ENCODE assay signal across 1 cellular context in genomic region chr7:76029682-76030081, GRCh38.
TF ChIP-seq lines count a peak whose summit lies in the region.

No MANE protein-coding gene starts in this region.

TF ChIP-seq in K562, 482 proteins besides CTCF, POLR2A, EP300 and RAD21:
- peak; percentile 93 for TF ChIP-seq ZBTB33 (CRISPR knock-in tag; IDR thresholded peaks at IDR 0.05)
